Comparison of ENCODE assay signal across 1 cellular context in the genomic region with DNA sequence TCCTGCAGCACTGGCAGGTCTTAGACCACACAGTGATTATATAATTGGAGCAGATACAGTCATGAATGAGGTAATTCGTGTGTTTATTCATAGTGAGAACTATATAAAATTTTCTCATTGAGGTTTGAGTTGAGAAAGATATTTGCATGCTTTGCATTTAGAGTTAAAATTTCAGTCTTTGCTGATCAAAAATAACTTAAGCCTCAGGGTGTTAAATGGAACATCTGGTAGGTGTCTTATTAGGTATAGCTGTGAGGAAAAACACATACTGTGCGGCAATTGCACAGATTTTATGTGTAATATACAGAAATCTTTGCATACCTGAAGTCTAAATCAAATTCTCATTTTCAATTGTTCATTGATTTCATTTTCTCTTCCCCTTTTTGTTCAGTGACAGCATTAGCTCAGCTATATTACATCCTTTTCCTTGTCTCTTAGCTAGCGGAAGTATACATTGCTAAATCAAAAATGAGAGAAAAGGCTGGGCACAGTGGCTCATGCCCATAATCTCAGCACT.
TF ChIP-seq lines count a peak whose summit lies in the region.

No MANE protein-coding gene starts in this region.

TF ChIP-seq in GM12878, 131 proteins besides CTCF, POLR2A, EP300 and RAD21 (continued from another document):
- TF ChIP-seq SKIL (IDR thresholded peaks at IDR 0.05; ENCODE audit: low read depth, poor library complexity, severe bottlenecking): peak; percentile 43
- no peak for TF ChIP-seq BCL3 (IDR thresholded peaks at IDR 0.05; ENCODE audit: borderline replicate concordance, insufficient read depth, low read depth, low read length, poor library complexity, severe bottlenecking)
- TF ChIP-seq EED (IDR thresholded peaks at IDR 0.05; ENCODE audit: low read depth): 0 out of 2 replicates have a peak, but pooled peaks have one; percentile 19
- TF ChIP-seq CBX5 (IDR thresholded peaks at IDR 0.05; ENCODE audit: low read depth): no peak
- TF ChIP-seq IKZF1 (conservative IDR thresholded peaks at IDR 0.05): no peak
- TF ChIP-seq, protein P1, sequence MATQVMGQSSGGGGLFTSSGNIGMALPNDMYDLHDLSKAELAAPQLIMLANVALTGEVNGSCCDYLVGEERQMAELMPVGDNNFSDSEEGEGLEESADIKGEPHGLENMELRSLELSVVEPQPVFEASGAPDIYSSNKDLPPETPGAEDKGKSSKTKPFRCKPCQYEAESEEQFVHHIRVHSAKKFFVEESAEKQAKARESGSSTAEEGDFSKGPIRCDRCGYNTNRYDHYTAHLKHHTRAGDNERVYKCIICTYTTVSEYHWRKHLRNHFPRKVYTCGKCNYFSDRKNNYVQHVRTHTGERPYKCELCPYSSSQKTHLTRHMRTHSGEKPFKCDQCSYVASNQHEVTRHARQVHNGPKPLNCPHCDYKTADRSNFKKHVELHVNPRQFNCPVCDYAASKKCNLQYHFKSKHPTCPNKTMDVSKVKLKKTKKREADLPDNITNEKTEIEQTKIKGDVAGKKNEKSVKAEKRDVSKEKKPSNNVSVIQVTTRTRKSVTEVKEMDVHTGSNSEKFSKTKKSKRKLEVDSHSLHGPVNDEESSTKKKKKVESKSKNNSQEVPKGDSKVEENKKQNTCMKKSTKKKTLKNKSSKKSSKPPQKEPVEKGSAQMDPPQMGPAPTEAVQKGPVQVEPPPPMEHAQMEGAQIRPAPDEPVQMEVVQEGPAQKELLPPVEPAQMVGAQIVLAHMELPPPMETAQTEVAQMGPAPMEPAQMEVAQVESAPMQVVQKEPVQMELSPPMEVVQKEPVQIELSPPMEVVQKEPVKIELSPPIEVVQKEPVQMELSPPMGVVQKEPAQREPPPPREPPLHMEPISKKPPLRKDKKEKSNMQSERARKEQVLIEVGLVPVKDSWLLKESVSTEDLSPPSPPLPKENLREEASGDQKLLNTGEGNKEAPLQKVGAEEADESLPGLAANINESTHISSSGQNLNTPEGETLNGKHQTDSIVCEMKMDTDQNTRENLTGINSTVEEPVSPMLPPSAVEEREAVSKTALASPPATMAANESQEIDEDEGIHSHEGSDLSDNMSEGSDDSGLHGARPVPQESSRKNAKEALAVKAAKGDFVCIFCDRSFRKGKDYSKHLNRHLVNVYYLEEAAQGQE (IDR thresholded peaks at IDR 0.05; ENCODE audit: low read depth, low read length): no peak
- no peak for TF ChIP-seq EZH2 (IDR thresholded peaks at IDR 0.05; ENCODE audit: borderline replicate concordance, control insufficient read depth, low read depth, low read length)
- TF ChIP-seq ZNF207 (IDR thresholded peaks at IDR 0.05; ENCODE audit: borderline replicate concordance): no peak
- peak; percentile 38; the same call in 1 of the 2 replicates for TF ChIP-seq CBFB (IDR thresholded peaks at IDR 0.05; ENCODE audit: low read depth)
- no peak for TF ChIP-seq PBX3 (IDR thresholded peaks at IDR 0.05; ENCODE audit: insufficient replicate concordance, low read depth, low read length)
- TF ChIP-seq NFXL1 (IDR thresholded peaks at IDR 0.05; ENCODE audit: borderline replicate concordance): no peak
- TF ChIP-seq, protein P2, sequence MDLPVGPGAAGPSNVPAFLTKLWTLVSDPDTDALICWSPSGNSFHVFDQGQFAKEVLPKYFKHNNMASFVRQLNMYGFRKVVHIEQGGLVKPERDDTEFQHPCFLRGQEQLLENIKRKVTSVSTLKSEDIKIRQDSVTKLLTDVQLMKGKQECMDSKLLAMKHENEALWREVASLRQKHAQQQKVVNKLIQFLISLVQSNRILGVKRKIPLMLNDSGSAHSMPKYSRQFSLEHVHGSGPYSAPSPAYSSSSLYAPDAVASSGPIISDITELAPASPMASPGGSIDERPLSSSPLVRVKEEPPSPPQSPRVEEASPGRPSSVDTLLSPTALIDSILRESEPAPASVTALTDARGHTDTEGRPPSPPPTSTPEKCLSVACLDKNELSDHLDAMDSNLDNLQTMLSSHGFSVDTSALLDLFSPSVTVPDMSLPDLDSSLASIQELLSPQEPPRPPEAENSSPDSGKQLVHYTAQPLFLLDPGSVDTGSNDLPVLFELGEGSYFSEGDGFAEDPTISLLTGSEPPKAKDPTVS (IDR thresholded peaks at IDR 0.05; ENCODE audit: low read depth, low read length): no peak
- TF ChIP-seq, protein P3, sequence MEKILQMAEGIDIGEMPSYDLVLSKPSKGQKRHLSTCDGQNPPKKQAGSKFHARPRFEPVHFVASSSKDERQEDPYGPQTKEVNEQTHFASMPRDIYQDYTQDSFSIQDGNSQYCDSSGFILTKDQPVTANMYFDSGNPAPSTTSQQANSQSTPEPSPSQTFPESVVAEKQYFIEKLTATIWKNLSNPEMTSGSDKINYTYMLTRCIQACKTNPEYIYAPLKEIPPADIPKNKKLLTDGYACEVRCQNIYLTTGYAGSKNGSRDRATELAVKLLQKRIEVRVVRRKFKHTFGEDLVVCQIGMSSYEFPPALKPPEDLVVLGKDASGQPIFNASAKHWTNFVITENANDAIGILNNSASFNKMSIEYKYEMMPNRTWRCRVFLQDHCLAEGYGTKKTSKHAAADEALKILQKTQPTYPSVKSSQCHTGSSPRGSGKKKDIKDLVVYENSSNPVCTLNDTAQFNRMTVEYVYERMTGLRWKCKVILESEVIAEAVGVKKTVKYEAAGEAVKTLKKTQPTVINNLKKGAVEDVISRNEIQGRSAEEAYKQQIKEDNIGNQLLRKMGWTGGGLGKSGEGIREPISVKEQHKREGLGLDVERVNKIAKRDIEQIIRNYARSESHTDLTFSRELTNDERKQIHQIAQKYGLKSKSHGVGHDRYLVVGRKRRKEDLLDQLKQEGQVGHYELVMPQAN (conservative IDR thresholded peaks at IDR 0.05): no peak
- TF ChIP-seq ZSCAN29 (IDR thresholded peaks at IDR 0.05): no peak
- TF ChIP-seq JUNB (IDR thresholded peaks at IDR 0.05): peak; percentile 87
- TF ChIP-seq POU2F2 (IDR thresholded peaks at IDR 0.05; ENCODE audit: borderline replicate concordance, low read depth, low read length): peak; percentile 51; the same call in 1 of the 3 replicates
- TF ChIP-seq CREM (IDR thresholded peaks at IDR 0.05; ENCODE audit: low read depth): peak; percentile 58; the same call in 1 of the 2 replicates
- no peak for TF ChIP-seq STAT1 (conservative IDR thresholded peaks at IDR 0.05)
- TF ChIP-seq SUZ12 (IDR thresholded peaks at IDR 0.05; ENCODE audit: unreplicated experiment): no peak
- TF ChIP-seq JUND (IDR thresholded peaks at IDR 0.05; ENCODE audit: low read depth, low read length): no peak
- no peak for TF ChIP-seq HDAC6 (IDR thresholded peaks at IDR 0.05; ENCODE audit: unreplicated experiment)
- TF ChIP-seq, protein P4, sequence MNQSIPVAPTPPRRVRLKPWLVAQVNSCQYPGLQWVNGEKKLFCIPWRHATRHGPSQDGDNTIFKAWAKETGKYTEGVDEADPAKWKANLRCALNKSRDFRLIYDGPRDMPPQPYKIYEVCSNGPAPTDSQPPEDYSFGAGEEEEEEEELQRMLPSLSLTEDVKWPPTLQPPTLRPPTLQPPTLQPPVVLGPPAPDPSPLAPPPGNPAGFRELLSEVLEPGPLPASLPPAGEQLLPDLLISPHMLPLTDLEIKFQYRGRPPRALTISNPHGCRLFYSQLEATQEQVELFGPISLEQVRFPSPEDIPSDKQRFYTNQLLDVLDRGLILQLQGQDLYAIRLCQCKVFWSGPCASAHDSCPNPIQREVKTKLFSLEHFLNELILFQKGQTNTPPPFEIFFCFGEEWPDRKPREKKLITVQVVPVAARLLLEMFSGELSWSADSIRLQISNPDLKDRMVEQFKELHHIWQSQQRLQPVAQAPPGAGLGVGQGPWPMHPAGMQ (IDR thresholded peaks at IDR 0.05; ENCODE audit: borderline replicate concordance): no peak
- no peak for TF ChIP-seq FOXM1 (IDR thresholded peaks at IDR 0.05; ENCODE audit: low read depth, low read length)
- TF ChIP-seq SP1 (IDR thresholded peaks at IDR 0.05; ENCODE audit: low read depth, low read length): no peak
- no peak for TF ChIP-seq SIN3A (IDR thresholded peaks at IDR 0.05; ENCODE audit: low read depth, low read length)
- no peak for TF ChIP-seq NFYA (IDR thresholded peaks at IDR 0.05; ENCODE audit: borderline replicate concordance, low read depth, low read length)
TF ChIP-seq in GM12878: peak in this region for 26.
